ENCODE assay signal across 8 cellular contexts in the genomic region with DNA sequence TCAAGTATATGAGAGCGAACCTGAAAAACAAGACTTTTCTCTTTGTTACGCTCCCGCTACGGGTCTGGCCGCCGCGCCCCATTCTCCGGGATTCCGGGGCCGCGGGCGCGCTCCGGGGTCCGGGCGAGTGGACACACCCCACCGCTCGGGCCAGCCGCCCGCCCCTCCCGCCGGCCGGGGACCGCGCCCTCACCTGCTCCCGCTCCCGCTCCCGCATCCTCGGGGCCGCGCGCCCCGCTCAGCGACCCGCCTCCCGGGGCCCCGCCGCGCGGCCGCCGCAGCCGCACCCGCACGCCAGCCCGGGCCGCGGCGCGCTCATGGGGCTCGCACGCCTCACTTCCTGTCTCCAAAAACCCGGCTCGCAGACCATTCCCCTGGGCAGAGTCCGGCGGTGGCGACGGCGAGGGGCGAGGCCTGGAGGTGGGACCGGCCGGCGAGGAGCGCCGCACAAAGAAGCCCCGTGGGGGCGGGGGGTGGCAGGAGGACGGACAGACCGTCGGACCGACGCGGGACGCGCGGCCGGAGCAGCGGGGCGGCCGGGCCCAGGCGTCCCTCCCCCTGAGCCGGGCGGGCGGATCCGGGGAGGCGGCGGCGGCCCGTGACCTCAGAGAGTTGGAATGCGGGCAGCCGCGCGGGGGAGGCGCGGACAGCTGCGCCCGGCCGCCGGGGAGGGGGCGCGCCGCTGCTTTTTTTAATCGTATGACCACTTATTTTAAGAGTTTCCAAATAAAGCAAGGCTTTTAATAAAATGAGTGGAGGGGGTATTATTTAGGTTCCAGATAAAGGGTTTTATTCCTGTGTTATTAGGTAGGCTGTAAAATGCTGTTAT. TPM values are rescaled to one million over a fixed set of nuclear protein-coding genes. Genes with fewer than 3 reads are reported as not detected.
DNase-seq lines count a peak whose midpoint lies in the region; ATAC-seq and TF ChIP-seq lines count a peak whose summit lies in the region.

Gene PTPN21, minus strand, starts transcription at position 550 of the 829 bp plus-strand sequence. CDS start 4,590 bp downstream, outside the sequence.

- ATAC-seq in GM18498 (IDR thresholded peaks at IDR 0.05; ENCODE audit: unreplicated experiment) (peak; percentile 50), HG02763 (IDR thresholded peaks at IDR 0.05; ENCODE audit: unreplicated experiment) (no peak), GM18517 (IDR thresholded peaks at IDR 0.05; ENCODE audit: unreplicated experiment) (no peak)

- peak within 1 kb of the TSS; percentile 68 for H3K4me3 Mint-ChIP-seq in activated naive CD8-positive, alpha-beta T cell treated with anti-CD3 and anti-CD28 coated beads for 36 hours
- peak within 1 kb of the TSS; percentile 96 for H3K4me3 Mint-ChIP-seq in nephron progenitor cell

- peaks cover 36% of the 10 kb centered on the region for H3K4me1 Mint-ChIP-seq in activated naive CD8-positive, alpha-beta T cell treated with anti-CD3 and anti-CD28 coated beads for 36 hours
- H3K4me1 Mint-ChIP-seq in nephron progenitor cell, result peaks cover 37% of the 10 kb centered on the region

- peaks cover 69% of the 10 kb centered on the region for H3K27me3 Mint-ChIP-seq in activated naive CD8-positive, alpha-beta T cell treated with anti-CD3 and anti-CD28 coated beads for 36 hours
- peaks cover 6% of the 10 kb centered on the region for H3K27me3 Mint-ChIP-seq in nephron progenitor cell (ENCODE audit: low read depth, poor library complexity)

- peak; percentile 95 for DNase-seq in AG20443 (ENCODE audit: low spot score)
- peak; percentile 79 for DNase-seq in LHCN-M2 (ENCODE audit: low read depth)
- peak; percentile 26 for DNase-seq in activated naive CD8-positive, alpha-beta T cell treated with anti-CD3 and anti-CD28 coated beads for 36 hours
- peak; percentile 58 for DNase-seq in globus pallidus (ENCODE audit: low spot score)
- DNase-seq in nephron progenitor cell, result peak; percentile 87

- TF ChIP-seq CTCF in nephron progenitor cell (IDR thresholded peaks at IDR 0.05), result no peak

- H3K27ac Mint-ChIP-seq in activated naive CD8-positive, alpha-beta T cell treated with anti-CD3 and anti-CD28 coated beads for 36 hours, result no peak within 1 kb of the TSS
- H3K27ac Mint-ChIP-seq in nephron progenitor cell, result peak within 1 kb of the TSS; percentile 91

- no peaks in the 10 kb centered on the region for H3K9me3 Mint-ChIP-seq in activated naive CD8-positive, alpha-beta T cell treated with anti-CD3 and anti-CD28 coated beads for 36 hours
- H3K9me3 Mint-ChIP-seq in nephron progenitor cell, result no peaks in the 10 kb centered on the region

- no peaks in the 10 kb centered on the region for H3K36me3 Mint-ChIP-seq in activated naive CD8-positive, alpha-beta T cell treated with anti-CD3 and anti-CD28 coated beads for 36 hours
- no peaks in the 10 kb centered on the region for H3K36me3 Mint-ChIP-seq in nephron progenitor cell (ENCODE audit: low read depth)

RNA-seq across cellular contexts. Expression of gene PTPN21, which starts in this region (rescaled TPM):
- 14.7 and 15.8 TPM in 2 replicates for total RNA-seq in LHCN-M2 (2014; rRNA removed)
- polyA plus RNA-seq in LHCN-M2 (2012), result 15.8 TPM
- under 1 TPM; 0.16 to 0.25 TPM for total RNA-seq in activated naive CD8-positive, alpha-beta T cell treated with anti-CD3 and anti-CD28 coated beads for 36 hours

Comparison
In these comparisons a context has a peak if more than half of its experiments do, and no peak if none do; other contexts are left out.
1. RNA of gene PTPN21 (total RNA-seq): 14.7 to 15.8 TPM in LHCN-M2; 0.16 to 0.25 TPM in activated naive CD8-positive, alpha-beta T cell treated with anti-CD3 and anti-CD28 coated beads for 36 hours; every median in the first group is over 10 times any median in the second.
2. Peak in DNase-seq in activated naive CD8-positive, alpha-beta T cell treated with anti-CD3 and anti-CD28 coated beads for 36 hours; RNA of the gene not detected or under 1 TPM.
3. DNase-seq: peak in every context shown above with its lines; median percentile 95 in AG20443; 87 in nephron progenitor cell; 79 in LHCN-M2; 58 in globus pallidus; 26 in activated naive CD8-positive, alpha-beta T cell treated with anti-CD3 and anti-CD28 coated beads for 36 hours.